In genomic region chr2:2389215-2389614, GRCh38 we compare ENCODE assay signal across 20 cellular contexts. TPM values are rescaled to one million over a fixed set of nuclear protein-coding genes. Genes with fewer than 3 reads are reported as not detected.
A peak's percentile ranks its signal among the peaks of the same experiment; 100 is the strongest.
DNase-seq lines count a peak whose midpoint lies in the region; ATAC-seq and TF ChIP-seq lines count a peak whose summit lies in the region.
"Had no signal": no experiment of that assay in that cellular context is flagged by ENCODE, and none has a peak within 500 bp of the region (broad histone marks: within the 10 kb centered on the region; RNA-seq: fewer than 3 reads in every experiment).

No MANE protein-coding gene starts in this region.

- H3K27me3 ChIP-seq in HUES48 (ENCODE audit: control insufficient read depth, insufficient read depth, low read length), result no peaks in the 10 kb centered on the region
- H3K27me3 ChIP-seq: BLaER1 had no signal

- TF ChIP-seq CTCF in WTC11 (IDR thresholded peaks at IDR 0.05), result no peak

- 0 out of 2 replicates have a peak, but pooled peaks cover 3% of the 10 kb centered on the region for H3K4me1 ChIP-seq in HUES48 (ENCODE audit: control insufficient read depth, insufficient read depth, low read length)
- H3K4me1 ChIP-seq: BLaER1 had no signal

- H3K36me3 Mint-ChIP-seq in WTC11, result peaks cover 29% of the 10 kb centered on the region
- H3K36me3 Mint-ChIP-seq: CD14-positive monocyte; CD4-positive, alpha-beta memory T cell had no signal

- peak; percentile 53 for DNase-seq in ELF-1 (ENCODE audit: low read depth, low spot score)
- no peak for DNase-seq in WTC11 (ENCODE audit: low spot score)
- DNase-seq in iPS DF 19.7 (ENCODE audit: low read depth, low spot score), result peak; percentile 45
- no peak for DNase-seq in dermis blood vessel endothelial cell
- DNase-seq in DMS153 treated with DMSO at 0.1 percent for 48 hours (lab: John Stamatoyannopoulos, UW; ENCODE audit: unreplicated experiment), result no peak
- DNase-seq in NCI-H748 treated with DMSO at 0.1 percent for 48 hours (lab: John Stamatoyannopoulos, UW), result no peak
- DNase-seq: 8988T; CD4-positive, alpha-beta memory T cell; DMS153; DMS79 treated with DMSO at 0.1 percent for 48 hours; GM23248; H7; KG1 had no signal

- H3K4me3 Mint-ChIP-seq in WTC11, result no peak overlapping the region
- H3K4me3 Mint-ChIP-seq: CD14-positive monocyte; CD4-positive, alpha-beta memory T cell had no signal

- H3K27me3 Mint-ChIP-seq in WTC11 (ENCODE audit: low read depth), result no peaks in the 10 kb centered on the region; the same call in 1 of the 2 replicates
- H3K27me3 Mint-ChIP-seq: CD4-positive, alpha-beta memory T cell had no signal

- CTCF ChIA-PET in WTC11 (lab: Charles Lee), result no interaction called here

- H3K4me1 Mint-ChIP-seq in WTC11, result peaks cover 8% of the 10 kb centered on the region; the same call in 1 of the 2 replicates
- H3K4me1 Mint-ChIP-seq: CD14-positive monocyte; CD4-positive, alpha-beta memory T cell had no signal

- ATAC-seq in WTC11 (peak; percentile 38), HG03045 (IDR thresholded peaks at IDR 0.05; ENCODE audit: unreplicated experiment) (no peak)
- ATAC-seq: GM12878 had no signal

- peaks cover 7% of the 10 kb centered on the region for H3K9me3 ChIP-seq in HUES48 (ENCODE audit: control insufficient read depth, insufficient read depth, low read length)
- H3K9me3 ChIP-seq: BLaER1 had no signal

- peak overlapping the region; percentile 66 for H3K27ac ChIP-seq in HUES48 (ENCODE audit: low read depth, low read length)
- H3K27ac ChIP-seq: BLaER1, GM23248 had no signal

- no peak overlapping the region for H3K27ac Mint-ChIP-seq in WTC11
- H3K27ac Mint-ChIP-seq: CD14-positive monocyte had no signal

- H3K9ac ChIP-seq in HUES48 (ENCODE audit: low read depth, low read length), result no peak overlapping the region
- H3K9ac ChIP-seq: BLaER1, GM23248 had no signal

- no peaks in the 10 kb centered on the region for H3K36me3 ChIP-seq in HUES48 (ENCODE audit: control insufficient read depth, insufficient read depth, low read length)
- H3K36me3 ChIP-seq: BLaER1 had no signal

- H3K4me3 ChIP-seq in HUES48 (ENCODE audit: low read depth, low read length), result no peak overlapping the region
- H3K4me3 ChIP-seq: BLaER1, GM12878, GM23248 had no signal

- POLR2A ChIA-PET in WTC11 (lab: Charles Lee), result no interaction called here

- peaks cover 46% of the 10 kb centered on the region for H3K9me3 Mint-ChIP-seq in WTC11

TF ChIP-seq in WTC11, 78 proteins besides CTCF, POLR2A, EP300 and RAD21 (continues in another document):
- TF ChIP-seq ESRRA (CRISPR knock-in tag; IDR thresholded peaks at IDR 0.05; ENCODE audit: borderline replicate concordance), result no peak
- TF ChIP-seq TP53 (CRISPR knock-in tag; IDR thresholded peaks at IDR 0.05), result no peak
- no peak for TF ChIP-seq SOX15 (CRISPR knock-in tag; IDR thresholded peaks at IDR 0.05)
- no peak for TF ChIP-seq FOXP1 (CRISPR knock-in tag; IDR thresholded peaks at IDR 0.05; ENCODE audit: borderline replicate concordance)
- TF ChIP-seq ZNF121 (CRISPR knock-in tag; IDR thresholded peaks at IDR 0.05), result no peak
- no peak for TF ChIP-seq ZNF671 (CRISPR knock-in tag; IDR thresholded peaks at IDR 0.05)
- TF ChIP-seq AFF4 (CRISPR knock-in tag; IDR thresholded peaks at IDR 0.05; ENCODE audit: borderline replicate concordance), result no peak
- TF ChIP-seq NFE2L1 (CRISPR knock-in tag; IDR thresholded peaks at IDR 0.05), result no peak
- TF ChIP-seq MLX (CRISPR knock-in tag; IDR thresholded peaks at IDR 0.05), result no peak
- TF ChIP-seq ZNF423 (CRISPR knock-in tag; IDR thresholded peaks at IDR 0.05), result no peak
- TF ChIP-seq FOXK1 (CRISPR knock-in tag; IDR thresholded peaks at IDR 0.05), result no peak
- TF ChIP-seq IRF2 (CRISPR knock-in tag; IDR thresholded peaks at IDR 0.05; ENCODE audit: borderline replicate concordance, low read depth), result no peak
- no peak for TF ChIP-seq E2F4 (CRISPR knock-in tag; IDR thresholded peaks at IDR 0.05; ENCODE audit: borderline replicate concordance, low read depth)
- no peak for TF ChIP-seq ZSCAN18 (CRISPR knock-in tag; IDR thresholded peaks at IDR 0.05)
- TF ChIP-seq CDX4 (CRISPR knock-in tag; IDR thresholded peaks at IDR 0.05; ENCODE audit: borderline replicate concordance), result no peak
- no peak for TF ChIP-seq STAT6 (CRISPR knock-in tag; conservative IDR thresholded peaks at IDR 0.05; ENCODE audit: low read depth)
- TF ChIP-seq EMX1 (CRISPR knock-in tag; IDR thresholded peaks at IDR 0.05), result no peak

RNA-seq across cellular contexts. Expression of gene MYT1L, which starts 58.1 kb away (rescaled TPM):
- total RNA-seq in WTC11 (2021) (0.21 to 0.33 TPM (median 0.25 TPM) in 3 replicates), dermis blood vessel endothelial cell (not detected in 2 replicates)
- total RNA-seq: CD4-positive, alpha-beta memory T cell; G401; GM12878; GM23248; H7; HT-29 had no signal

Comparison
In these comparisons a context has a peak if more than half of its experiments do, and no peak if none do; other contexts are left out.
1. DNase-seq: peak in ELF-1 (single experiment) and iPS DF 19.7 (single experiment); none in WTC11 (single experiment), dermis blood vessel endothelial cell (single experiment), DMS153 treated with DMSO at 0.1 percent for 48 hours (single experiment) and NCI-H748 treated with DMSO at 0.1 percent for 48 hours (single experiment).